Comparison of ENCODE assay signal across 18 cellular contexts in the genomic region with DNA sequence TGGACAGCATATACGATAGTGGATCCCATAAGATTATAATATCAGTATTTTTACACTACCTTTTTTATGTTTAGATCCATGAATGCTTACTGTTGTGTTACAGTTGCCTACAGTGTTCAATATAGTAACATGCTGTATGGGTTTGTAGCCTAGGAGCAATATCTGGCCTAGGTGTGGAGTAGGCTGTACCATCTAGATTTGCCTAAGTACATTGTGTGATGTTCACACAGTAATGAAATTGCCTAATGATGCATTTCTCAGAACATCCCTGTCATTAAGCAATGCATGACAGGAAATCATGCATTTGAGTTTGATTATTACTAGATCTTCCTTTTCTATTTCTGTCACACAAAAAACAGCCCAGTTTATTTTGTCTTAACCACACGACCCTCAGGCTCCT. TPM values are rescaled to one million over a fixed set of nuclear protein-coding genes. Genes with fewer than 3 reads are reported as not detected.
DNase-seq lines count a peak whose midpoint lies in the region; ATAC-seq, FAIRE-seq and TF ChIP-seq lines count a peak whose summit lies in the region.
"Had no signal": no experiment of that assay in that cellular context is flagged by ENCODE, and none has a peak within 500 bp of the region (broad histone marks: within the 10 kb centered on the region; RNA-seq: fewer than 3 reads in every experiment).

No MANE protein-coding gene starts in this region.

- no peak for DNase-seq in activated CD8-positive, alpha-beta T cell treated with anti-CD3 and anti-CD28 coated beads for 36 hours
- DNase-seq in activated CD8-positive, alpha-beta T cell treated with anti-CD3 and anti-CD28 coated beads, Interleukin-2, amount 10 ng/mL, durations not matched to agents 7 days and 5 days: no peak
- DNase-seq in NCI-H526 (lab: John Stamatoyannopoulos, UW): peak; percentile 53 to 73
- no peak for DNase-seq in left lobe of liver (ENCODE audit: low spot score)
- DNase-seq in RPMI8226: no peak
- no peak for DNase-seq in BE2C
- no peak for DNase-seq in kidney
- DNase-seq: COR-L47, H7, Karpas-422, MM.1S, NCI-H1417 treated with DMSO at 0.1 percent for 48 hours, NCI-H1930, NCI-H446, NCI-H748 treated with DMSO at 0.1 percent for 48 hours had no signal

- H3K9me3 Mint-ChIP-seq in activated CD8-positive, alpha-beta T cell treated with anti-CD3 and anti-CD28 coated beads for 36 hours: no peaks in the 10 kb centered on the region
- no peaks in the 10 kb centered on the region for H3K9me3 Mint-ChIP-seq in activated CD8-positive, alpha-beta T cell treated with anti-CD3 and anti-CD28 coated beads, Interleukin-2, amount 10 ng/mL, durations not matched to agents 7 days and 5 days (ENCODE audit: insufficient read depth)

- no peak overlapping the region for H3K4me3 ChIP-seq in BLaER1 treated with 17β-estradiol and CSF1 and Interleukin-3, amounts not matched to agents 10 nM and 100 nM
- no peak overlapping the region for H3K4me3 ChIP-seq in BE2C (ENCODE audit: low read depth, low read length)
- H3K4me3 ChIP-seq in kidney (ENCODE audit: low read length in 2 of 2): no peak overlapping the region
- H3K4me3 ChIP-seq: SK-N-MC had no signal

- peak overlapping the region in 9 of 11 experiments; percentile 8 to 55 (median 37); a peak in 14 of 22 replicates for H3K4me2 ChIP-seq in BLaER1 treated with 17β-estradiol and CSF1 and Interleukin-3, amounts not matched to agents 10 nM and 100 nM

- H3K27me3 ChIP-seq in BLaER1 treated with 17β-estradiol and CSF1 and Interleukin-3, amounts not matched to agents 10 nM and 100 nM: no peaks in the 10 kb centered on the region
- no peaks in the 10 kb centered on the region for H3K27me3 ChIP-seq in BE2C

- H3K36me3 Mint-ChIP-seq in activated CD8-positive, alpha-beta T cell treated with anti-CD3 and anti-CD28 coated beads for 36 hours (ENCODE audit: low read depth): peaks cover 29% of the 10 kb centered on the region
- H3K36me3 Mint-ChIP-seq in activated CD8-positive, alpha-beta T cell treated with anti-CD3 and anti-CD28 coated beads, Interleukin-2, amount 10 ng/mL, durations not matched to agents 7 days and 5 days (ENCODE audit: low read depth): peaks cover 28% of the 10 kb centered on the region

- no peak for FAIRE-seq in kidney (lab: Jason Lieb, UNC)

- CTCF ChIA-PET in activated CD8-positive, alpha-beta T cell treated with anti-CD3 and anti-CD28 coated beads for 36 hours (lab: Charles Lee): no interaction called here
- CTCF ChIA-PET in activated CD8-positive, alpha-beta T cell treated with anti-CD3 and anti-CD28 coated beads, Interleukin-2, amount 10 ng/mL, durations not matched to agents 7 days and 5 days (lab: Charles Lee): interaction anchor here (1.3 to 1.4 kb wide), 2 partner anchors 149 to 154 kb away, joined by 4 to 5 read pairs; no protein-coding TSS in a partner anchor

- H3K4me1 Mint-ChIP-seq in activated CD8-positive, alpha-beta T cell treated with anti-CD3 and anti-CD28 coated beads for 36 hours (ENCODE audit: low read depth): peaks cover 23% of the 10 kb centered on the region
- H3K4me1 Mint-ChIP-seq in activated CD8-positive, alpha-beta T cell treated with anti-CD3 and anti-CD28 coated beads, Interleukin-2, amount 10 ng/mL, durations not matched to agents 7 days and 5 days (ENCODE audit: low read depth): peaks cover 8% of the 10 kb centered on the region

- peaks cover 0 to 42% (median 30%) of the 10 kb centered on the region in 10 experiments; a peak in 17 of 20 replicates for H3K4me1 ChIP-seq in BLaER1 treated with 17β-estradiol and CSF1 and Interleukin-3, amounts not matched to agents 10 nM and 100 nM
- H3K4me1 ChIP-seq in BE2C: no peaks in the 10 kb centered on the region
- no peaks in the 10 kb centered on the region for H3K4me1 ChIP-seq in kidney (ENCODE audit: control insufficient read depth in 1 of 2, insufficient read depth in 1 of 2, low read depth in 1 of 2, low read length in 2 of 2)

- intact Hi-C loops in activated CD8-positive, alpha-beta T cell treated with anti-CD3 and anti-CD28 coated beads for 36 hours (cut with micrococcal nuclease): no loop called here
- intact Hi-C loops in kidney (cut with DNase I): no loop called here

- H3K4me3 Mint-ChIP-seq in activated CD8-positive, alpha-beta T cell treated with anti-CD3 and anti-CD28 coated beads for 36 hours: no peak overlapping the region
- H3K4me3 Mint-ChIP-seq in activated CD8-positive, alpha-beta T cell treated with anti-CD3 and anti-CD28 coated beads, Interleukin-2, amount 10 ng/mL, durations not matched to agents 7 days and 5 days: no peak overlapping the region

- H3K36me3 ChIP-seq in BLaER1 treated with 17β-estradiol and CSF1 and Interleukin-3, amounts not matched to agents 10 nM and 100 nM: peaks cover 27 to 31% (median 29%) of the 10 kb centered on the region in 11 experiments
- H3K36me3 ChIP-seq in BE2C: peaks cover 17% of the 10 kb centered on the region
- H3K36me3 ChIP-seq in kidney (ENCODE audit: control insufficient read depth in 1 of 2, insufficient read depth in 2 of 2, low read length in 2 of 2): peaks cover 2 to 5% of the 10 kb centered on the region in 2 donors

- no peak overlapping the region for H3K9ac ChIP-seq in BLaER1 treated with 17β-estradiol and CSF1 and Interleukin-3, amounts not matched to agents 10 nM and 100 nM
- no peak overlapping the region for H3K9ac ChIP-seq in kidney (ENCODE audit: low read length in 2 of 2)

- peaks cover 0 to 9% (median 0%) of the 10 kb centered on the region in 11 experiments; a peak in 5 of 22 replicates for H3K9me3 ChIP-seq in BLaER1 treated with 17β-estradiol and CSF1 and Interleukin-3, amounts not matched to agents 10 nM and 100 nM (replicated peaks in 1 of 11)
- H3K9me3 ChIP-seq in BE2C (no peaks in the 10 kb centered on the region), kidney (ENCODE audit: control insufficient read depth in 1 of 2, low read length in 2 of 2) (no peaks in the 10 kb centered on the region)

- no peaks in the 10 kb centered on the region for H3K27me3 Mint-ChIP-seq in activated CD8-positive, alpha-beta T cell treated with anti-CD3 and anti-CD28 coated beads for 36 hours
- peaks cover 3% of the 10 kb centered on the region for H3K27me3 Mint-ChIP-seq in activated CD8-positive, alpha-beta T cell treated with anti-CD3 and anti-CD28 coated beads, Interleukin-2, amount 10 ng/mL, durations not matched to agents 7 days and 5 days (ENCODE audit: low read depth)

- no peak for TF ChIP-seq CTCF in activated CD8-positive, alpha-beta T cell treated with anti-CD3 and anti-CD28 coated beads for 36 hours (IDR thresholded peaks at IDR 0.05)
- TF ChIP-seq CTCF in BE2C (IDR thresholded peaks at IDR 0.05; ENCODE audit: low read depth, low read length): no peak
- TF ChIP-seq CTCF in kidney (IDR thresholded peaks at IDR 0.05; ENCODE audit: borderline replicate concordance, extremely low read depth, insufficient read depth): no peak

- no peak overlapping the region for H3K27ac Mint-ChIP-seq in activated CD8-positive, alpha-beta T cell treated with anti-CD3 and anti-CD28 coated beads for 36 hours
- no peak overlapping the region for H3K27ac Mint-ChIP-seq in activated CD8-positive, alpha-beta T cell treated with anti-CD3 and anti-CD28 coated beads, Interleukin-2, amount 10 ng/mL, durations not matched to agents 7 days and 5 days

- POLR2A ChIA-PET in activated CD8-positive, alpha-beta T cell treated with anti-CD3 and anti-CD28 coated beads for 36 hours (lab: Charles Lee): interaction anchor here (0.8 to 2.0 kb wide), 2 partner anchors 9 to 16 kb away, joined by 3 to 9 read pairs; a partner anchor contains a TSS
- POLR2A ChIA-PET in activated CD8-positive, alpha-beta T cell treated with anti-CD3 and anti-CD28 coated beads, Interleukin-2, amount 10 ng/mL, durations not matched to agents 7 days and 5 days (lab: Charles Lee): no interaction called here

- peak overlapping the region in 3 of 11 experiments; percentile 15 to 59 (median 43); a peak in 5 of 22 replicates for H3K27ac ChIP-seq in BLaER1 treated with 17β-estradiol and CSF1 and Interleukin-3, amounts not matched to agents 10 nM and 100 nM
- no peak overlapping the region for H3K27ac ChIP-seq in kidney (ENCODE audit: low read depth in 2 of 2, low read length in 2 of 2)
- H3K27ac ChIP-seq: SK-N-MC had no signal

- H4K20me1 ChIP-seq in BLaER1 treated with 17β-estradiol and CSF1 and Interleukin-3, amounts not matched to agents 10 nM and 100 nM: peaks cover 0 to 33% (median 7%) of the 10 kb centered on the region in 11 experiments; a peak in 8 of 22 replicates

- ATAC-seq in activated CD8-positive, alpha-beta T cell treated with anti-CD3 and anti-CD28 coated beads for 36 hours: peak; percentile 47
- ATAC-seq in activated CD8-positive, alpha-beta T cell treated with anti-CD3 and anti-CD28 coated beads, Interleukin-2, amount 10 ng/mL, durations not matched to agents 7 days and 5 days: no peak
- peak; percentile 63 for ATAC-seq in left lobe of liver
- ATAC-seq: Right ventricle myocardium inferior had no signal

RNA-seq across cellular contexts. Expression of a gene that starts 14.5 kb away (rescaled TPM):
- total RNA-seq in activated CD8-positive, alpha-beta T cell treated with anti-CD3 and anti-CD28 coated beads for 36 hours: 100 to 1,000 TPM; 313 to 320 TPM
- 100 to 1,000 TPM; 254 to 269 TPM for total RNA-seq in activated CD8-positive, alpha-beta T cell treated with anti-CD3 and anti-CD28 coated beads, Interleukin-2, amount 10 ng/mL, durations not matched to agents 7 days and 5 days
- total RNA-seq in left lobe of liver (24.7 TPM), kidney (120 TPM)
- 138 TPM for polyA plus RNA-seq in BE2C (2012; ENCODE audit: insufficient read depth, insufficient read length, low read depth)
- 92.4 TPM for polyA plus RNA-seq in kidney (ENCODE audit: insufficient read depth, low read depth, low replicate concordance)

RNA-seq across cellular contexts. Expression of a gene that starts 15.5 kb away (rescaled TPM):
- 100 to 1,000 TPM; 871 to 893 TPM for total RNA-seq in activated CD8-positive, alpha-beta T cell treated with anti-CD3 and anti-CD28 coated beads for 36 hours
- total RNA-seq in activated CD8-positive, alpha-beta T cell treated with anti-CD3 and anti-CD28 coated beads, Interleukin-2, amount 10 ng/mL, durations not matched to agents 7 days and 5 days: 100 to 1,000 TPM; 882 to 899 TPM
- total RNA-seq in left lobe of liver (161 TPM), kidney (433 TPM)
- 559 TPM for polyA plus RNA-seq in BE2C (2012; ENCODE audit: insufficient read depth, insufficient read length, low read depth)
- polyA plus RNA-seq in kidney (ENCODE audit: insufficient read depth, low read depth, low replicate concordance): 397 TPM

Comparison
In these comparisons a context has a peak if more than half of its experiments do, and no peak if none do; other contexts are left out.
1. DNase-seq: peak in NCI-H526 (2 of 2); none in activated CD8-positive, alpha-beta T cell treated with anti-CD3 and anti-CD28 coated beads for 36 hours (single experiment), activated CD8-positive, alpha-beta T cell treated with anti-CD3 and anti-CD28 coated beads, Interleukin-2, amount 10 ng/mL, durations not matched to agents 7 days and 5 days (single experiment), left lobe of liver (single experiment), RPMI8226 (single experiment), BE2C (single experiment) and kidney (single experiment).